Comparison of ENCODE assay signal across 8 cellular contexts in genomic region chr17:8894673-8895578, GRCh38. TPM values are rescaled to one million over a fixed set of nuclear protein-coding genes. Genes with fewer than 3 reads are reported as not detected.
DNase-seq lines count a peak whose midpoint lies in the region; ATAC-seq and TF ChIP-seq lines count a peak whose summit lies in the region.

No MANE protein-coding gene starts in this region.

- no peaks in the 10 kb centered on the region for H3K9me3 Mint-ChIP-seq in stimulated activated memory B cell treated with anti-CD40 and anti-IgM and Interleukin-4, amounts not matched to agents 10 μg/mL and 1 μg/mL and 100 μg/mL, for 72 hours

- peak; percentile 78 for TF ChIP-seq CTCF in WI38 (IDR thresholded peaks at IDR 0.05; ENCODE audit: low read depth, low read length)

- peaks cover 64% of the 10 kb centered on the region for H3K4me1 Mint-ChIP-seq in stimulated activated memory B cell treated with anti-CD40 and anti-IgM and Interleukin-4, amounts not matched to agents 10 μg/mL and 1 μg/mL and 100 μg/mL, for 72 hours

- DNase-seq in AG20443 (ENCODE audit: low spot score) (peak; percentile 88), NCI-H146 treated with DMSO at 0.1 percent for 48 hours (lab: John Stamatoyannopoulos, UW; ENCODE audit: unreplicated experiment) (peak; percentile 61), dermis blood vessel endothelial cell (peak; percentile 79), left lobe of liver (ENCODE audit: low spot score) (no peak)

- peak overlapping the region; percentile 36; the same call in 1 of the 2 replicates for H3K4me3 ChIP-seq in WI38 (ENCODE audit: low read depth, low read length)

- H3K4me3 Mint-ChIP-seq in stimulated activated memory B cell treated with anti-CD40 and anti-IgM and Interleukin-4, amounts not matched to agents 10 μg/mL and 1 μg/mL and 100 μg/mL, for 72 hours, result no peak overlapping the region

- ATAC-seq in GM18519 (IDR thresholded peaks at IDR 0.05; ENCODE audit: low FRiP score, unreplicated experiment), result peak; percentile 38
- peak; percentile 94 for ATAC-seq in left lobe of liver
- ATAC-seq in stimulated activated memory B cell treated with anti-CD40 and anti-IgM and Interleukin-4, amounts not matched to agents 10 μg/mL and 1 μg/mL and 100 μg/mL, for 72 hours, result peak; percentile 51
- ATAC-seq in HG02852 (IDR thresholded peaks at IDR 0.05; ENCODE audit: unreplicated experiment), result no peak

- H3K27me3 Mint-ChIP-seq in stimulated activated memory B cell treated with anti-CD40 and anti-IgM and Interleukin-4, amounts not matched to agents 10 μg/mL and 1 μg/mL and 100 μg/mL, for 72 hours, result no peaks in the 10 kb centered on the region

- peak overlapping the region; percentile 14 for H3K27ac Mint-ChIP-seq in stimulated activated memory B cell treated with anti-CD40 and anti-IgM and Interleukin-4, amounts not matched to agents 10 μg/mL and 1 μg/mL and 100 μg/mL, for 72 hours

- peaks cover 43% of the 10 kb centered on the region for H3K36me3 Mint-ChIP-seq in stimulated activated memory B cell treated with anti-CD40 and anti-IgM and Interleukin-4, amounts not matched to agents 10 μg/mL and 1 μg/mL and 100 μg/mL, for 72 hours

RNA-seq across cellular contexts. Expression of gene PIK3R6, which starts 27.5 kb away (rescaled TPM):
- total RNA-seq in dermis blood vessel endothelial cell (not detected in 2 replicates), left lobe of liver (0.18 TPM)
